In the genomic region with DNA sequence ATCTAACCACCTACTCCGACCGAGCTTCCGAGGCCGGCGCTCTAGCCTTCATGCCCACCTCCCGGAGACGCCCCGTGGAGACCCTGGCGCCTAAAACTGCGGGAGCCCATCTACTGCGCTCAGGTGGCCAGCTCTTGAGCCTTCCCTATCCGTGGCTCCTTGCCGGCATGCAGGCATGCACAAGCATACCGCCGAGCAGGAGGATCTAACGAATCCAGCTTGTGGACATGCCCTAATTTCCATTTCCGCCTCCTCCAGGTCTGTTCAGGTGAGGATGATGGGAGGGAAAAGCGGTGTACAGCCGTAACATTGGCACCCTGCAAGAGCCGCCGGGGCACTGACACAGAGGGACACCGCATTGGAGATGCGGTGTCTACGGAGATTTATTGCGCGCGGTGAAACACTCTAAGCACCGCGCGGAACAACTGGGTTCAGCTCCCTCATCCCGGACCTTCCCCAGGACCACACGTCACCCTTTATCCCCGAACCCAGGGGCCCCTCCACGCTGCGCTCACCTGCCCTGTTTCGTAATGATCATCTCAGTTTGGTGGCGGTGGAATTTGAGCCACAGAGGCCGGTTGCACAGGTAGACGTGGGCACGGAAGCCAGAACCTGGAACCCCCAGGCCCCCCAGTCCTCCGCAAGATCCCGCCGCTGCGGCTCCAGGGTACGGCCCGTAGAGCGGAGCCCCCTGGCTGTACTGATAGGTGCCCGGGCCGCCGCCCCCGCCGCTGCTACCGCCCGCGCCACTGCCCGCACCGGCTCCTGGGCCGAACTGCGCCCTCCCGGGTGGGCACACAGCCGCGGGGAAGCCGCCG, we compare ENCODE assay signal across 9 cellular contexts. TPM values are rescaled to one million over a fixed set of nuclear protein-coding genes. Genes with fewer than 3 reads are reported as not detected.
DNase-seq lines count a peak whose midpoint lies in the region; ATAC-seq and TF ChIP-seq lines count a peak whose summit lies in the region.
"Had no signal": no experiment of that assay in that cellular context is flagged by ENCODE, and none has a peak within 500 bp of the region (broad histone marks: within the 10 kb centered on the region; RNA-seq: fewer than 3 reads in every experiment).

No MANE protein-coding gene starts in this region.

- peak overlapping the region; percentile 51 for H3K9ac ChIP-seq in SU-DHL-6 (ENCODE audit: low read length)

- no peaks in the 10 kb centered on the region for H3K9me2 ChIP-seq in SU-DHL-6 (replicated peaks; ENCODE audit: insufficient read depth, low read length)

- H3K27me3 ChIP-seq in BE2C (peaks cover 63% of the 10 kb centered on the region), SU-DHL-6 (ENCODE audit: low read length) (no peaks in the 10 kb centered on the region), foreskin keratinocyte (peaks cover 70% of the 10 kb centered on the region), gastrocnemius medialis (peaks cover 75 to 98% (median 85%) of the 10 kb centered on the region in 3 donors)

- no peaks in the 10 kb centered on the region for H3K9me3 ChIP-seq in BE2C
- no peaks in the 10 kb centered on the region for H3K9me3 ChIP-seq in SU-DHL-6 (ENCODE audit: insufficient read depth, low read length)
- H3K9me3 ChIP-seq in gastrocnemius medialis = no peaks in the 10 kb centered on the region

- DNase-seq in BE2C (no peak), foreskin keratinocyte (peak; percentile 54 to 71), gastrocnemius medialis (no peak), NCI-H2196 treated with DMSO at 0.1 percent for 48 hours (lab: John Stamatoyannopoulos, UW; ENCODE audit: unreplicated experiment) (no peak), RKO (ENCODE audit: low spot score) (no peak)

- no peak for TF ChIP-seq POLR2A in gastrocnemius medialis (IDR thresholded peaks at IDR 0.05)

- no peak overlapping the region for H3K27ac ChIP-seq in SU-DHL-6 (ENCODE audit: low read depth, low read length)
- no peak overlapping the region for H3K27ac ChIP-seq in foreskin keratinocyte
- no peak overlapping the region for H3K27ac ChIP-seq in gastrocnemius medialis

- intact Hi-C loops in gastrocnemius medialis (cut with DNase I; ENCODE audit: low total_unique reads) = no loop called here

- H3F3A ChIP-seq in SU-DHL-6 (ENCODE audit: insufficient read depth) = no peaks in the 10 kb centered on the region

- in situ Hi-C loops in gastrocnemius medialis (cut with MboI; ENCODE audit: low sequenced_read_pairs in 4 of 4) = loop anchor here in 2 of 4 donors (25.0 kb wide), 2 partner anchors 541 to 591 kb away; no protein-coding TSS in a partner anchor

- H3K79me2 ChIP-seq in SU-DHL-6 (ENCODE audit: insufficient read depth, low read length) = no peaks in the 10 kb centered on the region

- H3K4me1 ChIP-seq in BE2C (no peaks in the 10 kb centered on the region), foreskin keratinocyte (peaks cover 12% of the 10 kb centered on the region), gastrocnemius medialis (peaks cover 19 to 27% of the 10 kb centered on the region in 2 donors)

- H3K4me2 ChIP-seq in SU-DHL-6 (ENCODE audit: low read depth, low read length, poor library complexity, severe bottlenecking) = peak overlapping the region; percentile 47

- TF ChIP-seq CTCF in BE2C (IDR thresholded peaks at IDR 0.05; ENCODE audit: low read depth, low read length) = no peak; the same call in 1 of the 2 replicates
- TF ChIP-seq CTCF in SU-DHL-6 (IDR thresholded peaks at IDR 0.05; ENCODE audit: insufficient read depth, low read length, poor library complexity, severe bottlenecking) = no peak
- TF ChIP-seq CTCF in foreskin keratinocyte (conservative IDR thresholded peaks at IDR 0.05) = no peak
- no peak for TF ChIP-seq CTCF in gastrocnemius medialis (IDR thresholded peaks at IDR 0.05 in 4 of 5, conservative IDR thresholded peaks at IDR 0.05 in 1 of 5)

- H3K4me3 ChIP-seq in BE2C (ENCODE audit: low read depth, low read length) = peak overlapping the region; percentile 50
- peak overlapping the region; percentile 53 for H3K4me3 ChIP-seq in SU-DHL-6 (ENCODE audit: insufficient read depth, low read length, poor library complexity, severe bottlenecking)
- H3K4me3 ChIP-seq in gastrocnemius medialis = peak overlapping the region; percentile 43 to 61 (median 50)

- H2AFZ ChIP-seq in SU-DHL-6 (ENCODE audit: low read depth, low read length, severe bottlenecking) = no peak overlapping the region

- H4K20me1 ChIP-seq in SU-DHL-6 (ENCODE audit: low read depth, low read length) = no peaks in the 10 kb centered on the region

- ATAC-seq in GM21737 (IDR thresholded peaks at IDR 0.05; ENCODE audit: unreplicated experiment) (peak; percentile 53), foreskin keratinocyte (peak; percentile 60), gastrocnemius medialis (no peak), GM18520 (IDR thresholded peaks at IDR 0.05; ENCODE audit: unreplicated experiment) (no peak)

- H3K36me3 ChIP-seq in BE2C (no peaks in the 10 kb centered on the region), SU-DHL-6 (ENCODE audit: low read length) (no peaks in the 10 kb centered on the region), gastrocnemius medialis (no peaks in the 10 kb centered on the region)

RNA-seq across cellular contexts. Expression of a gene that starts 1.0 kb away (rescaled TPM):
- not detected for polyA plus RNA-seq in BE2C (2012; ENCODE audit: insufficient read depth, insufficient read length, low read depth)
- 0.37 and 0.95 TPM in 2 replicates for total RNA-seq in foreskin keratinocyte
- polyA plus RNA-seq in foreskin keratinocyte = 0.24 and 0.57 TPM in 2 replicates
- total RNA-seq in gastrocnemius medialis = not detected
- total RNA-seq: glomerular endothelial cell had no signal

Comparison
In these comparisons a context has a peak if more than half of its experiments do, and no peak if none do; other contexts are left out.
1. DNase-seq: peak in foreskin keratinocyte (2 of 2); none in BE2C (single experiment), gastrocnemius medialis (0 of 2), NCI-H2196 treated with DMSO at 0.1 percent for 48 hours (single experiment) and RKO (single experiment).
2. ATAC-seq: peak in GM21737 (single experiment) and foreskin keratinocyte (single experiment); none in gastrocnemius medialis (0 of 2) and GM18520 (single experiment).
3. Peak in every context shown above with its lines, with median percentiles within 50 percentile points of each other: H3K4me3 ChIP-seq.